In genomic region chr11:79456501-79456900, GRCh38 we compare ENCODE assay signal across 12 cellular contexts. TPM values are rescaled to one million over a fixed set of nuclear protein-coding genes. Genes with fewer than 3 reads are reported as not detected.
DNase-seq lines count a peak whose midpoint lies in the region; ATAC-seq and TF ChIP-seq lines count a peak whose summit lies in the region.
"Had no signal": no experiment of that assay in that cellular context is flagged by ENCODE, and none has a peak within 500 bp of the region (broad histone marks: within the 10 kb centered on the region; RNA-seq: fewer than 3 reads in every experiment).

No MANE protein-coding gene starts in this region.

- H4K8ac ChIP-seq in IMR-90 (ENCODE audit: low read depth in 2 of 2, low read length in 2 of 2) (no peak overlapping the region), neuronal stem cell (ENCODE audit: low read depth, low read length) (no peak overlapping the region)

- H2BK20ac ChIP-seq in IMR-90 (ENCODE audit: low read depth, low read length): no peak overlapping the region

- CTCF ChIA-PET in IMR-90 (lab: Yijun Ruan, JAX): interaction anchor here (0.9 to 1.2 kb wide), 2 partner anchors 17 to 56 kb away, joined by 3 to 4 read pairs; no protein-coding TSS in a partner anchor

- H3K9ac ChIP-seq in IMR-90 (ENCODE audit: low read depth, low read length): no peak overlapping the region
- no peak overlapping the region for H3K9ac ChIP-seq in neuronal stem cell (ENCODE audit: low read depth, low read length, poor library complexity)
- H3K9ac ChIP-seq: BLaER1 treated with 17β-estradiol and CSF1 and Interleukin-3, amounts not matched to agents 10 nM and 100 nM had no signal

- no peak overlapping the region for H3K23ac ChIP-seq in IMR-90 (ENCODE audit: low read depth, low read length)
- no peak overlapping the region for H3K23ac ChIP-seq in neuronal stem cell (ENCODE audit: low read depth, low read length, poor library complexity)

- H3K18ac ChIP-seq in IMR-90 (ENCODE audit: low read depth, low read length) (no peak overlapping the region), neuronal stem cell (ENCODE audit: low read length) (no peak overlapping the region)

- H2AK5ac ChIP-seq in IMR-90 (ENCODE audit: low read depth, low read length): no peak overlapping the region
- no peak overlapping the region for H2AK5ac ChIP-seq in neuronal stem cell (ENCODE audit: low read depth, low read length)

- no peaks in the 10 kb centered on the region for H3K36me3 Mint-ChIP-seq in nephron (ENCODE audit: low read depth)
- no peaks in the 10 kb centered on the region for H3K36me3 Mint-ChIP-seq in stimulated activated effector memory CD8-positive, alpha-beta T cell treated with anti-CD3 and anti-CD28 coated beads, Interleukin-12 subunit alpha, Interleukin-12 subunit beta, amount 100 ng/mL, for 72 hours
- H3K36me3 Mint-ChIP-seq: CD4-positive, CD25-positive, alpha-beta regulatory T cell had no signal

- no peak overlapping the region for H3K4me3 Mint-ChIP-seq in nephron
- no peak overlapping the region for H3K4me3 Mint-ChIP-seq in stimulated activated effector memory CD8-positive, alpha-beta T cell treated with anti-CD3 and anti-CD28 coated beads, Interleukin-12 subunit alpha, Interleukin-12 subunit beta, amount 100 ng/mL, for 72 hours
- H3K4me3 Mint-ChIP-seq: CD4-positive, CD25-positive, alpha-beta regulatory T cell had no signal

- peak overlapping the region in 2 of 3 experiments; percentile 14 to 74 for H3K27ac Mint-ChIP-seq in nephron
- H3K27ac Mint-ChIP-seq in stimulated activated effector memory CD8-positive, alpha-beta T cell treated with anti-CD3 and anti-CD28 coated beads, Interleukin-12 subunit alpha, Interleukin-12 subunit beta, amount 100 ng/mL, for 72 hours: no peak overlapping the region
- H3K27ac Mint-ChIP-seq: CD4-positive, CD25-positive, alpha-beta regulatory T cell had no signal

- no peak overlapping the region for H3K56ac ChIP-seq in IMR-90 (ENCODE audit: extremely low read depth, insufficient read depth, low read length)

- H3K27ac ChIP-seq in IMR-90 (ENCODE audit: insufficient read depth, low read length) (no peak overlapping the region), esophagus muscularis mucosa (replicated peaks in 1 of 4) (no peak overlapping the region), neuronal stem cell (replicated peaks; ENCODE audit: low read length) (no peak overlapping the region), spleen (no peak overlapping the region)
- H3K27ac ChIP-seq: BLaER1 treated with 17β-estradiol and CSF1 and Interleukin-3, amounts not matched to agents 10 nM and 100 nM had no signal

- BruUV-seq in IMR-90 (replicated peaks; lab: Mats Ljungman, UMichigan): no TSS peak

- no peak overlapping the region for H3K14ac ChIP-seq in IMR-90 (replicated peaks; ENCODE audit: low read depth, low read length)
- no peak overlapping the region for H3K14ac ChIP-seq in neuronal stem cell (ENCODE audit: low read length)

- H3K4ac ChIP-seq in IMR-90 (ENCODE audit: low read depth, low read length) (no peak overlapping the region), neuronal stem cell (ENCODE audit: low read length) (no peak overlapping the region)

- H3K79me1 ChIP-seq in IMR-90 (ENCODE audit: low read depth in 1 of 2, low read length in 2 of 2): no peaks in the 10 kb centered on the region
- no peaks in the 10 kb centered on the region for H3K79me1 ChIP-seq in neuronal stem cell (ENCODE audit: low read depth, low read length)

- TF ChIP-seq RAD21 in IMR-90 (IDR thresholded peaks at IDR 0.05; ENCODE audit: low read length): no peak

- no peak overlapping the region for H2BK12ac ChIP-seq in neuronal stem cell (ENCODE audit: low read length)

- H3K36me3 ChIP-seq in IMR-90 (ENCODE audit: control insufficient read depth, insufficient read depth, low read length) (no peaks in the 10 kb centered on the region), esophagus muscularis mucosa (no peaks in the 10 kb centered on the region), neuronal stem cell (replicated peaks in 1 of 2; ENCODE audit: control insufficient read depth in 2 of 2, insufficient read depth in 2 of 2, low read length in 2 of 2) (no peaks in the 10 kb centered on the region), spleen (no peaks in the 10 kb centered on the region)
- H3K36me3 ChIP-seq: BLaER1 treated with 17β-estradiol and CSF1 and Interleukin-3, amounts not matched to agents 10 nM and 100 nM had no signal

- no peak overlapping the region for H4K5ac ChIP-seq in IMR-90 (ENCODE audit: low read depth, low read length)

- TF ChIP-seq CTCF in IMR-90 (conservative IDR thresholded peaks at IDR 0.05; ENCODE audit: low read depth, low read length) (no peak), esophagus muscularis mucosa (IDR thresholded peaks at IDR 0.05) (no peak), nephron (IDR thresholded peaks at IDR 0.05; ENCODE audit: unreplicated experiment in 3 of 3) (no peak), spleen (IDR thresholded peaks at IDR 0.05 in 8 of 11, conservative IDR thresholded peaks at IDR 0.05 in 3 of 11) (no peak)

- H3K9me1 ChIP-seq in IMR-90 (ENCODE audit: insufficient read depth, low read length): no peaks in the 10 kb centered on the region

- H3K27me3 Mint-ChIP-seq in nephron (ENCODE audit: low read depth): no peaks in the 10 kb centered on the region

- intact Hi-C loops in IMR-90 (cut with micrococcal nuclease): no loop called here
- intact Hi-C loops in esophagus muscularis mucosa (cut with DNase I): no loop called here
- intact Hi-C loops in spleen (cut with DNase I; ENCODE audit: low total_unique reads): no loop called here

- no peaks in the 10 kb centered on the region for H4K20me1 ChIP-seq in IMR-90 (ENCODE audit: insufficient read depth, low read length)
- H4K20me1 ChIP-seq: BLaER1 treated with 17β-estradiol and CSF1 and Interleukin-3, amounts not matched to agents 10 nM and 100 nM had no signal

- no peak overlapping the region for H2AK9ac ChIP-seq in IMR-90 (replicated peaks; ENCODE audit: low read depth, low read length, poor library complexity)

- peaks cover 12% of the 10 kb centered on the region for H3K4me1 Mint-ChIP-seq in nephron
- H3K4me1 Mint-ChIP-seq in stimulated activated effector memory CD8-positive, alpha-beta T cell treated with anti-CD3 and anti-CD28 coated beads, Interleukin-12 subunit alpha, Interleukin-12 subunit beta, amount 100 ng/mL, for 72 hours: no peaks in the 10 kb centered on the region
- H3K4me1 Mint-ChIP-seq: CD4-positive, CD25-positive, alpha-beta regulatory T cell had no signal

- H2BK5ac ChIP-seq in IMR-90 (ENCODE audit: low read depth, low read length, poor library complexity, severe bottlenecking): no peak overlapping the region
- no peak overlapping the region for H2BK5ac ChIP-seq in neuronal stem cell (ENCODE audit: low read length)

- DNase-seq in IMR-90 (no peak), esophagus muscularis mucosa (ENCODE audit: extremely low spot score) (peak; percentile 29), neuronal stem cell (ENCODE audit: low spot score) (no peak), spleen (no peak), globus pallidus (ENCODE audit: low spot score) (no peak)
- DNase-seq in stimulated activated effector memory CD8-positive, alpha-beta T cell treated with anti-CD3 and anti-CD28 coated beads, Interleukin-12 subunit alpha, Interleukin-12 subunit beta, amount 100 ng/mL, for 72 hours (ENCODE audit: low spot score in 2 of 2): no peak
- DNase-seq: ACHN; CD4-positive, CD25-positive, alpha-beta regulatory T cell; DMS53; GF-D8 had no signal

- no peak overlapping the region for H2BK120ac ChIP-seq in IMR-90 (ENCODE audit: low read depth, low read length)
- no peak overlapping the region for H2BK120ac ChIP-seq in neuronal stem cell (ENCODE audit: low read depth, low read length)

- H4K91ac ChIP-seq in IMR-90 (ENCODE audit: insufficient read depth, low read depth, low read length): no peak overlapping the region
- no peak overlapping the region for H4K91ac ChIP-seq in neuronal stem cell (ENCODE audit: low read depth, low read length, poor library complexity)

- WGBS in IMR-90 (ENCODE audit: extremely low coverage in 2 of 2, insufficient read length in 1 of 2), 2 experiments: no CpG with 5 or more reads among the region's 4 CpGs
- WGBS in esophagus muscularis mucosa: 87% methylated on average over 3 of the region's 4 CpGs
- WGBS in neuronal stem cell (ENCODE audit: extremely low coverage in 2 of 2, insufficient read length in 2 of 2, insufficient replicate concordance in 1 of 2), 2 donors: no CpG with 5 or more reads among the region's 4 CpGs
- 20 to 35% (median 28%) methylated on average over 4 of the region's 4 CpGs for WGBS in spleen, 5 donors

- in situ Hi-C loops in IMR-90 (cut with MboI; ENCODE audit: low sequenced_read_pairs): no loop called here

- no peak for ATAC-seq in IMR-90 (ENCODE audit: low read depth)
- ATAC-seq in stimulated activated effector memory CD8-positive, alpha-beta T cell treated with anti-CD3 and anti-CD28 coated beads, Interleukin-12 subunit alpha, Interleukin-12 subunit beta, amount 100 ng/mL, for 72 hours: no peak

- dilution Hi-C loops in IMR-90 (cut with HindIII; ENCODE audit: low sequenced_read_pairs, unreplicated experiment): no loop called here

- no peaks in the 10 kb centered on the region for H3K4me1 ChIP-seq in IMR-90 (ENCODE audit: control insufficient read depth, insufficient read depth, low read length)
- peaks cover 0 to 4% (median 0%) of the 10 kb centered on the region in 4 donors for H3K4me1 ChIP-seq in esophagus muscularis mucosa
- H3K4me1 ChIP-seq in neuronal stem cell (ENCODE audit: control insufficient read depth in 2 of 2, insufficient read depth in 1 of 2, low read depth in 1 of 2, low read length in 2 of 2): peaks cover 0 to 22% of the 10 kb centered on the region in 2 donors
- H3K4me1 ChIP-seq in spleen: no peaks in the 10 kb centered on the region

- POLR2A ChIA-PET in IMR-90 (lab: Charles Lee; ENCODE audit: unreplicated experiment): no interaction called here

- H3K4me2 ChIP-seq in IMR-90 (ENCODE audit: low read depth, low read length) (no peak overlapping the region), neuronal stem cell (ENCODE audit: insufficient read depth, low read length, poor library complexity, severe bottlenecking) (no peak overlapping the region)
- H3K4me2 ChIP-seq: BLaER1 treated with 17β-estradiol and CSF1 and Interleukin-3, amounts not matched to agents 10 nM and 100 nM had no signal

- H3K4me3 ChIP-seq in IMR-90 (ENCODE audit: insufficient read depth, low read depth, low read length) (no peak overlapping the region), esophagus muscularis mucosa (no peak overlapping the region), neuronal stem cell (ENCODE audit: low read length in 2 of 2) (no peak overlapping the region), spleen (no peak overlapping the region)
- H3K4me3 ChIP-seq: BLaER1 treated with 17β-estradiol and CSF1 and Interleukin-3, amounts not matched to agents 10 nM and 100 nM had no signal

- no peak for TF ChIP-seq EP300 in esophagus muscularis mucosa (IDR thresholded peaks at IDR 0.05)

- no peak for TF ChIP-seq POLR2A in IMR-90 (IDR thresholded peaks at IDR 0.05; ENCODE audit: low read depth, low read length)
- no peak for TF ChIP-seq POLR2A in esophagus muscularis mucosa (IDR thresholded peaks at IDR 0.05; ENCODE audit: low read depth)
- no peak for TF ChIP-seq POLR2A in spleen (IDR thresholded peaks at IDR 0.05)

- peak overlapping the region; percentile 6 for H2AFZ ChIP-seq in IMR-90 (replicated peaks; ENCODE audit: low read length, poor library complexity)
- peak overlapping the region; percentile 36 for H2AFZ ChIP-seq in neuronal stem cell (ENCODE audit: low read length)

- H3K9me3 Mint-ChIP-seq in nephron: no peaks in the 10 kb centered on the region
- peaks cover 6% of the 10 kb centered on the region for H3K9me3 Mint-ChIP-seq in stimulated activated effector memory CD8-positive, alpha-beta T cell treated with anti-CD3 and anti-CD28 coated beads, Interleukin-12 subunit alpha, Interleukin-12 subunit beta, amount 100 ng/mL, for 72 hours
- H3K9me3 Mint-ChIP-seq: CD4-positive, CD25-positive, alpha-beta regulatory T cell had no signal

- H3K9me3 ChIP-seq in IMR-90 (ENCODE audit: control insufficient read depth, insufficient read depth, low read length) (no peaks in the 10 kb centered on the region), esophagus muscularis mucosa (no peaks in the 10 kb centered on the region), neuronal stem cell (replicated peaks in 1 of 2; ENCODE audit: control insufficient read depth in 2 of 2, insufficient read depth in 1 of 2, low read depth in 1 of 2, low read length in 2 of 2) (no peaks in the 10 kb centered on the region), spleen (no peaks in the 10 kb centered on the region)
- H3K9me3 ChIP-seq: BLaER1 treated with 17β-estradiol and CSF1 and Interleukin-3, amounts not matched to agents 10 nM and 100 nM had no signal

- peaks cover 8% of the 10 kb centered on the region for H3K27me3 ChIP-seq in IMR-90 (ENCODE audit: control insufficient read depth, insufficient read depth, low read length)
- peaks cover 0 to 7% (median 0%) of the 10 kb centered on the region in 4 donors for H3K27me3 ChIP-seq in esophagus muscularis mucosa
- no peaks in the 10 kb centered on the region for H3K27me3 ChIP-seq in neuronal stem cell (ENCODE audit: control insufficient read depth in 3 of 3, insufficient read depth in 3 of 3, low read depth in 1 of 3, low read length in 3 of 3)
- H3K27me3 ChIP-seq in spleen (replicated peaks in 1 of 7): peaks cover 0 to 15% (median 0%) of the 10 kb centered on the region in 7 donors
- H3K27me3 ChIP-seq: BLaER1 treated with 17β-estradiol and CSF1 and Interleukin-3, amounts not matched to agents 10 nM and 100 nM had no signal

- no peak overlapping the region for H2BK15ac ChIP-seq in IMR-90 (ENCODE audit: low read depth, low read length)
- no peak overlapping the region for H2BK15ac ChIP-seq in neuronal stem cell (ENCODE audit: low read length)

RNA-seq across cellular contexts. Expression of gene TENM4, which starts 15.7 kb away (rescaled TPM):
- total RNA-seq in IMR-90 (2012; rRNA removed) (9.0 and 9.2 TPM in 2 replicates), esophagus muscularis mucosa (1 to 10 TPM; 4.1 to 9.6 (median 8.0) TPM), spleen (1 to 10 TPM in 6 of 7 donors, under 1 TPM in 1; 0.66 to 4.5 (median 1.4) TPM)
- polyA plus RNA-seq in IMR-90 (2012; rRNA removed) (7.4 and 7.6 TPM in 2 replicates), spleen (under 1 TPM; 0.09 to 0.20 (median 0.19) TPM)
- 8.1 and 12.3 TPM in 2 replicates for polyA plus RNA-seq in IMR-90 (2012; cell fraction: cytosol; rRNA removed)
- polyA plus RNA-seq in IMR-90 (2012; cell fraction: nucleus; rRNA removed; ENCODE audit: low replicate concordance): 6.6 and 12.5 TPM in 2 replicates
- polyA plus RNA-seq in neuronal stem cell (2013, experiment 1 of 2): 4.4 TPM
- polyA plus RNA-seq in neuronal stem cell (2013, experiment 2 of 2): 9.4 TPM
- total RNA-seq: CD4-positive, CD25-positive, alpha-beta regulatory T cell had no signal
